ENCODE assay signal across 17 cellular contexts in the genomic region with DNA sequence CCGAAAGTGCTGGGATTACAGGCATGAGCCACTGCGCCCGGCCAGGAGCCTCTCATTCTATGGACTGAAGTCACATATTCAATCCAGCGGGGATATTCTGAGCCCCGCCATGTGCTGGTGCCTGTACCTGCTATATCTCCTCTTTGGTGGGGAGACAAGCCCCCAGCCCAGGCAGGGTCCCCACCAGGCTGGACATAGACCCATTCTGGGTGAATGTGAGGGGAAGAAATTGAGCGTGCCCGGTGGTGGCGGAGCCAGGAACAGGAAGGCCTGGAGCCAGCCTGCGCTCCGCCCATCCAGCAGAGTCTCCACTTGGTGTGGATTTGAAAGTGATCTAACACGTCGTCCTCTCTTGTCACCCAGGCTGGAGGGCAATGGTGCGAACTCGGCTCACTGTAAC. TPM values are rescaled to one million over a fixed set of nuclear protein-coding genes. Genes with fewer than 3 reads are reported as not detected.
DNase-seq lines count a peak whose midpoint lies in the region; ATAC-seq and TF ChIP-seq lines count a peak whose summit lies in the region.
"Had no signal": no experiment of that assay in that cellular context is flagged by ENCODE, and none has a peak within 500 bp of the region (broad histone marks: within the 10 kb centered on the region; RNA-seq: fewer than 3 reads in every experiment).

No MANE protein-coding gene starts in this region.

- no peak overlapping the region for H3K4me3 Mint-ChIP-seq in stimulated activated naive B cell treated with anti-CD40 and anti-IgM and Interleukin-4, amounts not matched to agents 10 μg/mL and 1 μg/mL and 100 μg/mL, for 72 hours
- H3K4me3 Mint-ChIP-seq in CD14-positive monocyte = no peak overlapping the region
- H3K4me3 Mint-ChIP-seq: CD8-positive, alpha-beta T cell; IgD-negative memory B cell had no signal

- H3K36me3 Mint-ChIP-seq in stimulated activated naive B cell treated with anti-CD40 and anti-IgM and Interleukin-4, amounts not matched to agents 10 μg/mL and 1 μg/mL and 100 μg/mL, for 72 hours = peaks cover 24 to 33% of the 10 kb centered on the region in 2 donors
- peaks cover 14 to 44% of the 10 kb centered on the region in 2 donors for H3K36me3 Mint-ChIP-seq in CD14-positive monocyte
- H3K36me3 Mint-ChIP-seq: CD8-positive, alpha-beta T cell; IgD-negative memory B cell had no signal

- H3K27ac ChIP-seq in esophagus muscularis mucosa (replicated peaks in 1 of 4) = no peak overlapping the region
- H3K27ac ChIP-seq: HL-60 had no signal

- TF ChIP-seq CTCF in GM10266 (IDR thresholded peaks at IDR 0.05; ENCODE audit: control insufficient read depth, insufficient read depth, low read depth, missing control alignments) (no peak), esophagus muscularis mucosa (IDR thresholded peaks at IDR 0.05) (no peak), CD14-positive monocyte (IDR thresholded peaks at IDR 0.05) (no peak)

- H3K27me3 ChIP-seq in esophagus muscularis mucosa (no peaks in the 10 kb centered on the region), MG63 (no peaks in the 10 kb centered on the region)

- no peak for TF ChIP-seq POLR2A in esophagus muscularis mucosa (IDR thresholded peaks at IDR 0.05; ENCODE audit: low read depth)

- peaks cover 1 to 15% of the 10 kb centered on the region in 2 donors for H3K4me1 Mint-ChIP-seq in stimulated activated naive B cell treated with anti-CD40 and anti-IgM and Interleukin-4, amounts not matched to agents 10 μg/mL and 1 μg/mL and 100 μg/mL, for 72 hours
- H3K4me1 Mint-ChIP-seq in CD14-positive monocyte = no peaks in the 10 kb centered on the region

- TF ChIP-seq EP300 in esophagus muscularis mucosa (IDR thresholded peaks at IDR 0.05) = no peak

- peak overlapping the region; percentile 47 for H3K27ac Mint-ChIP-seq in stimulated activated naive B cell treated with anti-CD40 and anti-IgM and Interleukin-4, amounts not matched to agents 10 μg/mL and 1 μg/mL and 100 μg/mL, for 72 hours
- peak overlapping the region in 2 of 7 donors; percentile 33 to 35 for H3K27ac Mint-ChIP-seq in CD14-positive monocyte
- H3K27ac Mint-ChIP-seq: CD8-positive, alpha-beta T cell had no signal

- no peak overlapping the region for H3K4me3 ChIP-seq in esophagus muscularis mucosa
- no peak overlapping the region for H3K4me3 ChIP-seq in MG63
- H3K4me3 ChIP-seq: GM12878 had no signal

- no peak for ATAC-seq in stimulated activated naive B cell treated with anti-CD40 and anti-IgM and Interleukin-4, amounts not matched to agents 10 μg/mL and 1 μg/mL and 100 μg/mL, for 72 hours (replicated peaks)
- ATAC-seq: CD8-positive, alpha-beta T cell; GM12878; HCT116; SK-N-SH treated with all-trans-retinoic acid at 6 μM for 48 hours had no signal

- intact Hi-C loops in esophagus muscularis mucosa (cut with DNase I) = loop anchor here (10.0 kb wide), 2 partner anchors 90 to 120 kb away; no protein-coding TSS in a partner anchor
- intact Hi-C loops in CD14-positive monocyte (cut with micrococcal nuclease) = no loop called here

- peaks cover 0 to 30% (median 18%) of the 10 kb centered on the region in 4 donors for H3K36me3 ChIP-seq in esophagus muscularis mucosa
- H3K36me3 ChIP-seq in MG63 = no peaks in the 10 kb centered on the region

- H3K4me1 ChIP-seq in esophagus muscularis mucosa = peaks cover 5 to 12% (median 8%) of the 10 kb centered on the region in 4 donors

- DNase-seq in AG20443 (ENCODE audit: low spot score) (peak; percentile 1), GM10266 (ENCODE audit: extremely low spot score) (peak; percentile 2), esophagus muscularis mucosa (ENCODE audit: extremely low spot score) (peak; percentile 74), CD14-positive monocyte (ENCODE audit: low spot score) (no peak), MG63 (no peak), activated gamma-delta T cell (lab: John Stamatoyannopoulos, UW) (no peak)
- DNase-seq in stimulated activated naive B cell treated with anti-CD40 and anti-IgM and Interleukin-4, amounts not matched to agents 10 μg/mL and 1 μg/mL and 100 μg/mL, for 72 hours = no peak
- DNase-seq: CD8-positive, alpha-beta T cell; NCI-H187; NCI-H446; NK-92 treated with Interleukin-12 subunit alpha and Interleukin-12 subunit beta, amount 100 ng/mL, for 24 hours; SHP77 treated with DMSO at 0.1 percent for 48 hours had no signal

- no peaks in the 10 kb centered on the region for H3K9me3 ChIP-seq in esophagus muscularis mucosa
- H3K9me3 ChIP-seq in MG63 = no peaks in the 10 kb centered on the region

- H3K27me3 Mint-ChIP-seq in stimulated activated naive B cell treated with anti-CD40 and anti-IgM and Interleukin-4, amounts not matched to agents 10 μg/mL and 1 μg/mL and 100 μg/mL, for 72 hours = no peaks in the 10 kb centered on the region
- H3K27me3 Mint-ChIP-seq in CD14-positive monocyte (ENCODE audit: low read depth in 3 of 3) = peaks cover 0 to 5% (median 3%) of the 10 kb centered on the region in 3 donors
- H3K27me3 Mint-ChIP-seq: IgD-negative memory B cell had no signal

- H3K9me3 Mint-ChIP-seq in stimulated activated naive B cell treated with anti-CD40 and anti-IgM and Interleukin-4, amounts not matched to agents 10 μg/mL and 1 μg/mL and 100 μg/mL, for 72 hours = no peaks in the 10 kb centered on the region
- H3K9me3 Mint-ChIP-seq in CD14-positive monocyte = no peaks in the 10 kb centered on the region
- H3K9me3 Mint-ChIP-seq: CD8-positive, alpha-beta T cell; IgD-negative memory B cell had no signal

- WGBS in esophagus muscularis mucosa = 94% methylated on average over 13 of the region's 14 CpGs

RNA-seq across cellular contexts. Expression of a gene that starts 38.0 kb away (rescaled TPM):
- 100 to 1,000 TPM in 1 of 4 donors, 10 to 100 TPM in 3; 67.9 to 102 (median 91.7) TPM for total RNA-seq in esophagus muscularis mucosa
- 1 to 10 TPM; 1.9 to 3.1 TPM for polyA plus RNA-seq in CD14-positive monocyte
- total RNA-seq in MG63 (2014; rRNA removed; shearing (Covaris generic); ENCODE audit: low replicate concordance) = 54.5 and 75.0 TPM in 2 replicates

Comparison
In these comparisons a context has a peak if more than half of its experiments do, and no peak if none do; other contexts are left out.
1. DNase-seq: peak in AG20443 (single experiment), GM10266 (single experiment) and esophagus muscularis mucosa (single experiment); none in stimulated activated naive B cell treated with anti-CD40 and anti-IgM and Interleukin-4, amounts not matched to agents 10 μg/mL and 1 μg/mL and 100 μg/mL, for 72 hours (single experiment), CD14-positive monocyte (single experiment), MG63 (single experiment) and activated gamma-delta T cell (single experiment).